16 cellular contexts compared by ENCODE assay signal in genomic region chr3:160133757-160134156, GRCh38.
DNase-seq lines count a peak whose midpoint lies in the region; ATAC-seq and TF ChIP-seq lines count a peak whose summit lies in the region.
"Had no signal": no experiment of that assay in that cellular context is flagged by ENCODE, and none has a peak within 500 bp of the region (broad histone marks: within the 10 kb centered on the region; RNA-seq: fewer than 3 reads in every experiment).

No MANE protein-coding gene starts in this region.

- H3K4me1 ChIP-seq in RWPE2 (ENCODE audit: insufficient read depth, poor library complexity, severe bottlenecking) (peaks cover 24% of the 10 kb centered on the region), aorta (ENCODE audit: control insufficient read depth in 1 of 2, insufficient read depth in 2 of 2, low read length in 2 of 2) (no peaks in the 10 kb centered on the region)
- no peaks in the 10 kb centered on the region for H3K4me1 ChIP-seq in CD8-positive, alpha-beta T cell (ENCODE audit: insufficient read depth, low read length)

- CTCF ChIA-PET in CD8-positive, alpha-beta T cell (lab: Charles Lee), result no interaction called here

- POLR2A ChIA-PET in CD8-positive, alpha-beta T cell (lab: Charles Lee), result interaction anchor here (1.0 kb wide), 1 partner anchor 8 kb away, joined by 4 read pairs; no protein-coding TSS in a partner anchor

- H3K9me3 ChIP-seq in RWPE2 (ENCODE audit: severe bottlenecking) (no peaks in the 10 kb centered on the region), aorta (ENCODE audit: control insufficient read depth, low read length) (no peaks in the 10 kb centered on the region)
- H3K9me3 ChIP-seq in CD8-positive, alpha-beta T cell (ENCODE audit: low read length), result no peaks in the 10 kb centered on the region

- H3K27me3 ChIP-seq in RWPE2 (ENCODE audit: insufficient read depth, poor library complexity, severe bottlenecking), result no peaks in the 10 kb centered on the region
- H3K27me3 ChIP-seq in CD8-positive, alpha-beta T cell (ENCODE audit: insufficient read depth, low read length), result no peaks in the 10 kb centered on the region
- no peaks in the 10 kb centered on the region for H3K27me3 ChIP-seq in aorta (ENCODE audit: control insufficient read depth in 1 of 2, insufficient read depth in 2 of 2, low read length in 1 of 2)

- H3K36me3 Mint-ChIP-seq in CD8-positive, alpha-beta T cell, result no peaks in the 10 kb centered on the region

- peak; percentile 17 for TF ChIP-seq CTCF in RWPE2 (IDR thresholded peaks at IDR 0.05; ENCODE audit: poor library complexity, severe bottlenecking)
- TF ChIP-seq CTCF in CD8-positive, alpha-beta T cell (IDR thresholded peaks at IDR 0.05), result no peak

- WGBS in aorta, 2 donors, result 74 to 80% methylated on average over 3 of the region's 3 CpGs

- no peaks in the 10 kb centered on the region for H3K4me1 Mint-ChIP-seq in CD8-positive, alpha-beta T cell (ENCODE audit: low read depth)

- ATAC-seq in RWPE2 (ENCODE audit: low read depth) (0 out of 3 replicates have a peak, but pooled peaks have one; percentile 16), HG03095 (IDR thresholded peaks at IDR 0.05; ENCODE audit: unreplicated experiment) (no peak), aorta (ENCODE audit: low FRiP score) (no peak)
- ATAC-seq in CD8-positive, alpha-beta T cell, result no peak
- ATAC-seq: activated CD4-positive, CD25-positive, alpha-beta regulatory T cell treated with anti-CD3 and anti-CD28 coated beads, Interleukin-2, amount 50 U/mL, for 24 hours had no signal

- no peak overlapping the region for H3K27ac Mint-ChIP-seq in CD8-positive, alpha-beta T cell
- H3K27ac Mint-ChIP-seq: nephron had no signal

- peak; percentile 77 for DNase-seq in A172 (ENCODE audit: low spot score)
- peak; percentile 54 for DNase-seq in H4 (ENCODE audit: low spot score)
- no peak for DNase-seq in RWPE2 (ENCODE audit: low spot score)
- DNase-seq in glomerular visceral epithelial cell (ENCODE audit: extremely low spot score), result peak; percentile 76
- no peak for DNase-seq in pons (ENCODE audit: low spot score)
- DNase-seq in CD8-positive, alpha-beta T cell, result no peak
- DNase-seq in aorta, result no peak
- DNase-seq: activated gamma-delta T cell; C1 segment of cervical spinal cord; cortex of kidney; hippocampal formation; MV-4-11; stimulated activated CD4-positive, alpha-beta T cell treated with anti-CD3 and anti-CD28 coated beads, Interleukin-2, amount 100 ng/mL, for 24 hours had no signal

- no peaks in the 10 kb centered on the region for H3K9me3 Mint-ChIP-seq in CD8-positive, alpha-beta T cell
- H3K9me3 Mint-ChIP-seq: nephron had no signal

- intact Hi-C loops in CD8-positive, alpha-beta T cell (cut with DNase I, micrococcal nuclease), result no loop called here
- intact Hi-C loops in aorta (cut with DNase I), result no loop called here

- H3K4me3 ChIP-seq in RWPE2 (ENCODE audit: severe bottlenecking) (no peak overlapping the region), aorta (ENCODE audit: low read length in 2 of 2) (no peak overlapping the region)
- no peak overlapping the region for H3K4me3 ChIP-seq in CD8-positive, alpha-beta T cell (ENCODE audit: low read depth, low read length)

- peak overlapping the region; percentile 9 for H3K27ac ChIP-seq in RWPE2 (ENCODE audit: poor library complexity, severe bottlenecking)
- H3K27ac ChIP-seq in CD8-positive, alpha-beta T cell (ENCODE audit: low read depth, low read length), result no peak overlapping the region
- no peak overlapping the region for H3K27ac ChIP-seq in aorta (ENCODE audit: low read depth in 1 of 2, low read length in 2 of 2)

- H3K27me3 Mint-ChIP-seq in CD8-positive, alpha-beta T cell (ENCODE audit: low read depth), result peaks cover 6% of the 10 kb centered on the region

- H3K4me3 Mint-ChIP-seq in CD8-positive, alpha-beta T cell, result no peak overlapping the region
- H3K4me3 Mint-ChIP-seq: nephron had no signal

- H3K36me3 ChIP-seq in RWPE2 (ENCODE audit: low read depth) (no peaks in the 10 kb centered on the region), aorta (ENCODE audit: control insufficient read depth in 1 of 2, insufficient read depth in 2 of 2, low read length in 1 of 2) (no peaks in the 10 kb centered on the region)
- no peaks in the 10 kb centered on the region for H3K36me3 ChIP-seq in CD8-positive, alpha-beta T cell (ENCODE audit: insufficient read depth, low read length)

Comparison
In these comparisons a context has a peak if more than half of its experiments do, and no peak if none do; other contexts are left out.
1. DNase-seq: peak in A172 (single experiment), H4 (single experiment) and glomerular visceral epithelial cell (single experiment); none in RWPE2 (single experiment), pons (single experiment), CD8-positive, alpha-beta T cell (0 of 7) and aorta (0 of 2).